ENCODE assay signal across 8 cellular contexts in genomic region chr2:240569523-240569997, GRCh38. TPM values are rescaled to one million over a fixed set of nuclear protein-coding genes. Genes with fewer than 3 reads are reported as not detected.
DNase-seq lines count a peak whose midpoint lies in the region; ATAC-seq and TF ChIP-seq lines count a peak whose summit lies in the region.

No MANE protein-coding gene starts in this region.

- H3K36me3 ChIP-seq in iPS-20b (ENCODE audit: insufficient read depth, low read depth, low read length) = no peaks in the 10 kb centered on the region

- peaks cover 44% of the 10 kb centered on the region for H3K27me3 ChIP-seq in iPS-20b (ENCODE audit: insufficient read depth, low read length)

- H3K9me3 Mint-ChIP-seq in activated T-helper 1 cell treated with anti-CD3 and anti-CD28 coated beads, Interleukin-12 subunit alpha, Interleukin-12 subunit beta, Interleukin-2, Interleukin-4 antibody, amounts not matched to agents 30 ng/mL and 10 ng/mL and 1 ng/mL, durations not matched to agents 14 hours and 24 hours and 36 hours = no peaks in the 10 kb centered on the region

- DNase-seq in HFF-Myc (ENCODE audit: extremely low read depth, low read depth) (no peak), NCI-H446 treated with DMSO at 0.1 percent for 48 hours (lab: John Stamatoyannopoulos, UW) (no peak), NCI-H510A treated with DMSO at 0.1 percent for 48 hours (lab: John Stamatoyannopoulos, UW) (no peak), occipital lobe (lab: John Stamatoyannopoulos, UW) (no peak)
- DNase-seq in activated T-helper 1 cell treated with anti-CD3 and anti-CD28 coated beads, Interleukin-12 subunit alpha, Interleukin-12 subunit beta, Interleukin-2, Interleukin-4 antibody, amounts not matched to agents 30 ng/mL and 10 ng/mL and 1 ng/mL, durations not matched to agents 14 hours and 24 hours and 36 hours (ENCODE audit: low spot score) = no peak
- peak; percentile 22 for DNase-seq in stimulated activated naive CD8-positive, alpha-beta T cell treated with anti-CD3 and anti-CD28 coated beads, Interleukin-15, Interleukin-2, amounts not matched to agents 100 U/mL and 50 U/mL, for 24 hours

- intact Hi-C loops in activated T-helper 1 cell treated with anti-CD3 and anti-CD28 coated beads, Interleukin-12 subunit alpha, Interleukin-12 subunit beta, Interleukin-2, Interleukin-4 antibody, amounts not matched to agents 30 ng/mL and 10 ng/mL and 1 ng/mL, durations not matched to agents 14 hours and 24 hours and 36 hours (cut with micrococcal nuclease) = loop anchor here (5.0 to 10.0 kb wide), 7 partner anchors 135 to 1118 kb away; partner anchors contain the start of genes ATG4B, COPS9, DTYMK and NDUFA10

- H3K9ac ChIP-seq in iPS-20b (ENCODE audit: low read depth, low read length) = no peak overlapping the region

- peaks cover 53% of the 10 kb centered on the region for H3K4me1 Mint-ChIP-seq in activated T-helper 1 cell treated with anti-CD3 and anti-CD28 coated beads, Interleukin-12 subunit alpha, Interleukin-12 subunit beta, Interleukin-2, Interleukin-4 antibody, amounts not matched to agents 30 ng/mL and 10 ng/mL and 1 ng/mL, durations not matched to agents 14 hours and 24 hours and 36 hours (ENCODE audit: low read depth)

- no peak overlapping the region for H3K27ac ChIP-seq in iPS-20b (ENCODE audit: low read length)

- H3K27me3 Mint-ChIP-seq in activated T-helper 1 cell treated with anti-CD3 and anti-CD28 coated beads, Interleukin-12 subunit alpha, Interleukin-12 subunit beta, Interleukin-2, Interleukin-4 antibody, amounts not matched to agents 30 ng/mL and 10 ng/mL and 1 ng/mL, durations not matched to agents 14 hours and 24 hours and 36 hours (ENCODE audit: insufficient read depth) = no peaks in the 10 kb centered on the region

- H3K4me3 Mint-ChIP-seq in activated T-helper 1 cell treated with anti-CD3 and anti-CD28 coated beads, Interleukin-12 subunit alpha, Interleukin-12 subunit beta, Interleukin-2, Interleukin-4 antibody, amounts not matched to agents 30 ng/mL and 10 ng/mL and 1 ng/mL, durations not matched to agents 14 hours and 24 hours and 36 hours = peak overlapping the region; percentile 83

- no peaks in the 10 kb centered on the region for H3K9me3 ChIP-seq in iPS-20b (ENCODE audit: insufficient read depth, low read depth, low read length)

- no peaks in the 10 kb centered on the region for H3K4me1 ChIP-seq in iPS-20b (ENCODE audit: insufficient read depth, low read length)

- no peak for ATAC-seq in stimulated activated naive CD8-positive, alpha-beta T cell treated with anti-CD3 and anti-CD28 coated beads, Interleukin-15, Interleukin-2, amounts not matched to agents 100 U/mL and 50 U/mL, for 24 hours
- ATAC-seq in HG03045 (IDR thresholded peaks at IDR 0.05; ENCODE audit: unreplicated experiment) = no peak

- H3K4me3 ChIP-seq in HFF-Myc (replicated peaks; ENCODE audit: low read depth, low read length) (peak overlapping the region; percentile 61), iPS-20b (ENCODE audit: low read length) (peak overlapping the region; percentile 56)

- TF ChIP-seq CTCF in HFF-Myc (IDR thresholded peaks at IDR 0.05; ENCODE audit: low read depth, low read length, missing control alignments) = no peak

- peaks cover 12% of the 10 kb centered on the region for H3K36me3 Mint-ChIP-seq in activated T-helper 1 cell treated with anti-CD3 and anti-CD28 coated beads, Interleukin-12 subunit alpha, Interleukin-12 subunit beta, Interleukin-2, Interleukin-4 antibody, amounts not matched to agents 30 ng/mL and 10 ng/mL and 1 ng/mL, durations not matched to agents 14 hours and 24 hours and 36 hours (ENCODE audit: low read depth)

- peak overlapping the region; percentile 52 for H3K27ac Mint-ChIP-seq in activated T-helper 1 cell treated with anti-CD3 and anti-CD28 coated beads, Interleukin-12 subunit alpha, Interleukin-12 subunit beta, Interleukin-2, Interleukin-4 antibody, amounts not matched to agents 30 ng/mL and 10 ng/mL and 1 ng/mL, durations not matched to agents 14 hours and 24 hours and 36 hours

RNA-seq across cellular contexts. Expression of gene RNPEPL1, which starts 1.3 kb away (rescaled TPM):
- total RNA-seq in activated T-helper 1 cell treated with anti-CD3 and anti-CD28 coated beads, Interleukin-12 subunit alpha, Interleukin-12 subunit beta, Interleukin-2, Interleukin-4 antibody, amounts not matched to agents 30 ng/mL and 10 ng/mL and 1 ng/mL, durations not matched to agents 14 hours and 24 hours and 36 hours = 61.8 and 62.8 TPM in 2 replicates
- total RNA-seq in occipital lobe = 4.4 TPM

RNA-seq across cellular contexts. Expression of gene DUSP28, which starts 9.4 kb away (rescaled TPM):
- 8.6 and 10.7 TPM in 2 replicates for total RNA-seq in activated T-helper 1 cell treated with anti-CD3 and anti-CD28 coated beads, Interleukin-12 subunit alpha, Interleukin-12 subunit beta, Interleukin-2, Interleukin-4 antibody, amounts not matched to agents 30 ng/mL and 10 ng/mL and 1 ng/mL, durations not matched to agents 14 hours and 24 hours and 36 hours
- total RNA-seq in occipital lobe = 8.9 TPM

RNA-seq across cellular contexts. Expression of gene ANKMY1, which starts 11.8 kb away (rescaled TPM):
- total RNA-seq in activated T-helper 1 cell treated with anti-CD3 and anti-CD28 coated beads, Interleukin-12 subunit alpha, Interleukin-12 subunit beta, Interleukin-2, Interleukin-4 antibody, amounts not matched to agents 30 ng/mL and 10 ng/mL and 1 ng/mL, durations not matched to agents 14 hours and 24 hours and 36 hours = 21.9 and 25.2 TPM in 2 replicates
- total RNA-seq in occipital lobe = 5.6 TPM

RNA-seq across cellular contexts. Expression of gene CAPN10, which starts 17.0 kb away (rescaled TPM):
- 49.8 and 55.4 TPM in 2 replicates for total RNA-seq in activated T-helper 1 cell treated with anti-CD3 and anti-CD28 coated beads, Interleukin-12 subunit alpha, Interleukin-12 subunit beta, Interleukin-2, Interleukin-4 antibody, amounts not matched to agents 30 ng/mL and 10 ng/mL and 1 ng/mL, durations not matched to agents 14 hours and 24 hours and 36 hours
- total RNA-seq in occipital lobe = 27.1 TPM

RNA-seq across cellular contexts. Expression of gene GPR35, which starts 55.7 kb away (rescaled TPM):
- 7.6 and 8.2 TPM in 2 replicates for total RNA-seq in activated T-helper 1 cell treated with anti-CD3 and anti-CD28 coated beads, Interleukin-12 subunit alpha, Interleukin-12 subunit beta, Interleukin-2, Interleukin-4 antibody, amounts not matched to agents 30 ng/mL and 10 ng/mL and 1 ng/mL, durations not matched to agents 14 hours and 24 hours and 36 hours
- 0.31 TPM for total RNA-seq in occipital lobe

Comparison
In these comparisons a context has a peak if more than half of its experiments do, and no peak if none do; other contexts are left out.
1. RNA of gene RNPEPL1, which starts 1.3 kb away (total RNA-seq): 61.8 to 62.8 TPM in activated T-helper 1 cell treated with anti-CD3 and anti-CD28 coated beads, Interleukin-12 subunit alpha, Interleukin-12 subunit beta, Interleukin-2, Interleukin-4 antibody, amounts not matched to agents 30 ng/mL and 10 ng/mL and 1 ng/mL, durations not matched to agents 14 hours and 24 hours and 36 hours; 4.4 TPM in occipital lobe (single experiment); every median in the first group is over 10 times any median in the second.